ENCODE assay signal across 17 cellular contexts in genomic region chr13:79442221-79442620, GRCh38.
"Had no signal": no experiment of that assay in that cellular context is flagged by ENCODE, and none has a peak within 500 bp of the region (broad histone marks: within the 10 kb centered on the region; RNA-seq: fewer than 3 reads in every experiment).

No MANE protein-coding gene starts in this region.

- H3K79me2 ChIP-seq: parathyroid adenoma had no signal

- ATAC-seq: activated CD8-positive, alpha-beta T cell treated with anti-CD3 and anti-CD28 coated beads, Interleukin-2, amount 10 ng/mL, durations not matched to agents 7 days and 5 days; naive thymus-derived CD8-positive, alpha-beta T cell; stimulated activated memory B cell treated with anti-CD40 and anti-IgM and Interleukin-4, amounts not matched to agents 10 μg/mL and 1 μg/mL and 100 μg/mL, for 72 hours had no signal

- DNase-seq: activated B cell treated with CpG ODN at 0.5 μM for 24 hours; activated CD4-positive, alpha-beta T cell treated with anti-CD3 and anti-CD28 coated beads for 48 hours; activated CD8-positive, alpha-beta memory T cell treated with anti-CD3 and anti-CD28 coated beads, Interleukin-2, amount 50 U/mL, for 48 hours; activated CD8-positive, alpha-beta T cell treated with anti-CD3 and anti-CD28 coated beads, Interleukin-2, amount 10 ng/mL, durations not matched to agents 7 days and 5 days; activated gamma-delta T cell treated with Interleukin-2 at 50 U/mL for 16 hours; amniotic stem cell; effector memory CD4-positive, alpha-beta T cell; foreskin melanocyte; naive thymus-derived CD8-positive, alpha-beta T cell; stimulated activated CD4-positive, alpha-beta T cell treated with anti-CD3 and anti-CD28 coated beads, Interleukin-2, amount 100 ng/mL, for 48 hours; T-helper 2 cell; thyroid gland; uterus had no signal

- FAIRE-seq: islet of Langerhans had no signal

- H2AFZ ChIP-seq: parathyroid adenoma had no signal

- H3K4me3 ChIP-seq: lung, thyroid gland, uterus had no signal

- H3K4me1 ChIP-seq: parathyroid adenoma, thyroid gland, uterus had no signal

- H3K36me3 ChIP-seq: thyroid gland, uterus had no signal

- H3K9ac ChIP-seq: parathyroid adenoma had no signal

- H3K27ac ChIP-seq: parathyroid adenoma, thyroid gland, uterus had no signal

- H3K27me3 ChIP-seq: thyroid gland, uterus had no signal

- H3K9me3 ChIP-seq: thyroid gland, uterus had no signal
